Comparison of ENCODE assay signal across 20 cellular contexts in genomic region chr1:45660336-45660735, GRCh38. TPM values are rescaled to one million over a fixed set of nuclear protein-coding genes. Genes with fewer than 3 reads are reported as not detected.
DNase-seq lines count a peak whose midpoint lies in the region; ATAC-seq and TF ChIP-seq lines count a peak whose summit lies in the region.
"Had no signal": no experiment of that assay in that cellular context is flagged by ENCODE, and none has a peak within 500 bp of the region (broad histone marks: within the 10 kb centered on the region; RNA-seq: fewer than 3 reads in every experiment).

No MANE protein-coding gene starts in this region.

- CTCF ChIA-PET in Calu3 (lab: Charles Lee): no interaction called here

- H3K4me3 ChIP-seq in endodermal cell (ENCODE audit: low read length) (no peak overlapping the region), psoas muscle (no peak overlapping the region)
- H3K4me3 ChIP-seq: BLaER1 treated with 17β-estradiol and CSF1 and Interleukin-3, amounts not matched to agents 10 nM and 100 nM; GM12878 had no signal

- H3K27ac ChIP-seq in endodermal cell (ENCODE audit: low read depth, low read length) (no peak overlapping the region), psoas muscle (peak overlapping the region; percentile 70)
- H3K27ac ChIP-seq: BLaER1 treated with 17β-estradiol and CSF1 and Interleukin-3, amounts not matched to agents 10 nM and 100 nM; HL-60 had no signal

- TSS peak; percentile 75 for BruUV-seq in Calu3 (replicated peaks; lab: Mats Ljungman, UMichigan)

- H3K27me3 ChIP-seq in endodermal cell (ENCODE audit: control insufficient read depth, insufficient read depth, low read length, poor library complexity, severe bottlenecking): no peaks in the 10 kb centered on the region
- no peaks in the 10 kb centered on the region for H3K27me3 ChIP-seq in psoas muscle (ENCODE audit: insufficient read depth in 3 of 3, low read length in 2 of 3)
- H3K27me3 ChIP-seq: BLaER1 treated with 17β-estradiol and CSF1 and Interleukin-3, amounts not matched to agents 10 nM and 100 nM had no signal

- intact Hi-C loops in Calu3 (cut with micrococcal nuclease; ENCODE audit: unreplicated experiment): no loop called here
- intact Hi-C loops in psoas muscle (cut with DNase I): no loop called here

- H3K36me3 ChIP-seq in endodermal cell (ENCODE audit: control insufficient read depth, insufficient read depth, low read length) (peaks cover 56% of the 10 kb centered on the region), psoas muscle (ENCODE audit: insufficient read depth in 1 of 2, low read depth in 1 of 2) (peaks cover 7 to 54% of the 10 kb centered on the region in 2 donors)

- no peaks in the 10 kb centered on the region for H3K27me3 Mint-ChIP-seq in activated T-cell treated with anti-CD3 and anti-CD28 coated beads, Interleukin-2, amount 50 U/mL, for 24 hours
- H3K27me3 Mint-ChIP-seq in activated T-cell treated with anti-CD3 and anti-CD28 coated beads, Interleukin-2, amount 50 U/mL, for 4 hours (ENCODE audit: low read depth): no peaks in the 10 kb centered on the region
- H3K27me3 Mint-ChIP-seq in Calu3 (ENCODE audit: unreplicated experiment) (no peaks in the 10 kb centered on the region), endodermal cell (ENCODE audit: insufficient read depth) (no peaks in the 10 kb centered on the region), T-helper 17 cell (no peaks in the 10 kb centered on the region), HFFc6 (ENCODE audit: insufficient read depth) (no peaks in the 10 kb centered on the region)
- H3K27me3 Mint-ChIP-seq: B cell, IgD-negative memory B cell had no signal

- no peak overlapping the region for H3K4me3 Mint-ChIP-seq in activated T-cell treated with anti-CD3 and anti-CD28 coated beads, Interleukin-2, amount 50 U/mL, for 24 hours
- no peak overlapping the region for H3K4me3 Mint-ChIP-seq in activated T-cell treated with anti-CD3 and anti-CD28 coated beads, Interleukin-2, amount 50 U/mL, for 4 hours
- no peak overlapping the region for H3K4me3 Mint-ChIP-seq in Calu3 (ENCODE audit: low read depth, unreplicated experiment)
- no peak overlapping the region for H3K4me3 Mint-ChIP-seq in endodermal cell
- H3K4me3 Mint-ChIP-seq in T-helper 17 cell: no peak overlapping the region
- no peak overlapping the region for H3K4me3 Mint-ChIP-seq in HFFc6
- H3K4me3 Mint-ChIP-seq: B cell; CD8-positive, alpha-beta T cell; H9; IgD-negative memory B cell had no signal

- DNase-seq in activated T-cell treated with anti-CD3 and anti-CD28 coated beads, Interleukin-2, amount 50 U/mL, for 24 hours: no peak
- no peak for DNase-seq in activated T-cell treated with anti-CD3 and anti-CD28 coated beads, Interleukin-2, amount 50 U/mL, for 4 hours
- no peak for DNase-seq in Calu3
- no peak for DNase-seq in endodermal cell
- no peak for DNase-seq in psoas muscle
- no peak for DNase-seq in T-helper 17 cell
- no peak for DNase-seq in NCI-H82 treated with DMSO at 0.1 percent for 48 hours (lab: John Stamatoyannopoulos, UW; ENCODE audit: unreplicated experiment)
- no peak for DNase-seq in HFFc6
- DNase-seq: 8988T; CD8-positive, alpha-beta T cell; DMS 273 treated with DMSO at 0.1 percent for 48 hours; DMS53; DND-41; EL; H9 had no signal

- peaks cover 25% of the 10 kb centered on the region for H3K4me1 Mint-ChIP-seq in activated T-cell treated with anti-CD3 and anti-CD28 coated beads, Interleukin-2, amount 50 U/mL, for 24 hours (ENCODE audit: low read depth)
- peaks cover 11% of the 10 kb centered on the region for H3K4me1 Mint-ChIP-seq in activated T-cell treated with anti-CD3 and anti-CD28 coated beads, Interleukin-2, amount 50 U/mL, for 4 hours (ENCODE audit: low read depth)
- H3K4me1 Mint-ChIP-seq in Calu3 (ENCODE audit: low read depth, unreplicated experiment) (no peaks in the 10 kb centered on the region), endodermal cell (no peaks in the 10 kb centered on the region), T-helper 17 cell (peaks cover 12% of the 10 kb centered on the region), HFFc6 (ENCODE audit: low read depth) (no peaks in the 10 kb centered on the region)

- H3K27ac Mint-ChIP-seq in activated T-cell treated with anti-CD3 and anti-CD28 coated beads, Interleukin-2, amount 50 U/mL, for 24 hours: peak overlapping the region; percentile 55
- H3K27ac Mint-ChIP-seq in Calu3 (ENCODE audit: unreplicated experiment): no peak overlapping the region
- peak overlapping the region; percentile 21 for H3K27ac Mint-ChIP-seq in endodermal cell
- no peak overlapping the region for H3K27ac Mint-ChIP-seq in T-helper 17 cell
- no peak overlapping the region; the same call in 1 of the 2 replicates for H3K27ac Mint-ChIP-seq in HFFc6
- H3K27ac Mint-ChIP-seq: B cell had no signal

- peaks cover 69% of the 10 kb centered on the region for H3K36me3 Mint-ChIP-seq in activated T-cell treated with anti-CD3 and anti-CD28 coated beads, Interleukin-2, amount 50 U/mL, for 24 hours (ENCODE audit: low read depth)
- H3K36me3 Mint-ChIP-seq in activated T-cell treated with anti-CD3 and anti-CD28 coated beads, Interleukin-2, amount 50 U/mL, for 4 hours (ENCODE audit: insufficient read depth): peaks cover 33% of the 10 kb centered on the region
- H3K36me3 Mint-ChIP-seq in Calu3 (ENCODE audit: insufficient read depth, unreplicated experiment): peaks cover 22% of the 10 kb centered on the region
- H3K36me3 Mint-ChIP-seq in endodermal cell (ENCODE audit: low read depth): peaks cover 65% of the 10 kb centered on the region
- peaks cover 2% of the 10 kb centered on the region for H3K36me3 Mint-ChIP-seq in T-helper 17 cell (ENCODE audit: low read depth)
- H3K36me3 Mint-ChIP-seq in HFFc6 (ENCODE audit: low read depth): peaks cover 25% of the 10 kb centered on the region

- no peaks in the 10 kb centered on the region for H3K4me1 ChIP-seq in endodermal cell (ENCODE audit: control insufficient read depth, insufficient read depth, low read length)
- peaks cover 16% of the 10 kb centered on the region for H3K4me1 ChIP-seq in psoas muscle
- H3K4me1 ChIP-seq: BLaER1 treated with 17β-estradiol and CSF1 and Interleukin-3, amounts not matched to agents 10 nM and 100 nM had no signal

- no peak overlapping the region for H3K9ac ChIP-seq in endodermal cell (ENCODE audit: extremely low read depth, low read length, poor library complexity, severe bottlenecking)
- H3K9ac ChIP-seq: BLaER1 treated with 17β-estradiol and CSF1 and Interleukin-3, amounts not matched to agents 10 nM and 100 nM had no signal

- TF ChIP-seq CTCF in Calu3 (IDR thresholded peaks at IDR 0.05; ENCODE audit: unreplicated experiment): no peak
- no peak for TF ChIP-seq CTCF in endodermal cell (conservative IDR thresholded peaks at IDR 0.05)
- TF ChIP-seq CTCF in psoas muscle (IDR thresholded peaks at IDR 0.05): no peak
- TF ChIP-seq CTCF in HFFc6 (IDR thresholded peaks at IDR 0.05): no peak

- no peaks in the 10 kb centered on the region for H3K9me3 Mint-ChIP-seq in activated T-cell treated with anti-CD3 and anti-CD28 coated beads, Interleukin-2, amount 50 U/mL, for 24 hours
- no peaks in the 10 kb centered on the region for H3K9me3 Mint-ChIP-seq in activated T-cell treated with anti-CD3 and anti-CD28 coated beads, Interleukin-2, amount 50 U/mL, for 4 hours
- no peaks in the 10 kb centered on the region for H3K9me3 Mint-ChIP-seq in Calu3 (ENCODE audit: low read depth, unreplicated experiment)
- no peaks in the 10 kb centered on the region for H3K9me3 Mint-ChIP-seq in endodermal cell
- H3K9me3 Mint-ChIP-seq in HFFc6: no peaks in the 10 kb centered on the region
- H3K9me3 Mint-ChIP-seq: CD8-positive, alpha-beta T cell; IgD-negative memory B cell had no signal

- H3K9me3 ChIP-seq in endodermal cell (ENCODE audit: control insufficient read depth, low read length) (no peaks in the 10 kb centered on the region), psoas muscle (no peaks in the 10 kb centered on the region), T-helper 17 cell (ENCODE audit: control insufficient read depth, low read length, poor library complexity, severe bottlenecking) (no peaks in the 10 kb centered on the region)
- H3K9me3 ChIP-seq: BLaER1 treated with 17β-estradiol and CSF1 and Interleukin-3, amounts not matched to agents 10 nM and 100 nM had no signal

- ATAC-seq in activated T-cell treated with anti-CD3 and anti-CD28 coated beads, Interleukin-2, amount 50 U/mL, for 4 hours: no peak
- ATAC-seq in psoas muscle: peak; percentile 77 to 93 (median 84)
- no peak for ATAC-seq in T-helper 17 cell
- ATAC-seq: CD8-positive, alpha-beta T cell; GM12878 had no signal

- WGBS in endodermal cell (ENCODE audit: insufficient coverage in 1 of 2, insufficient read length in 1 of 2), 2 experiments: 94% methylated on average over 2 of the region's 2 CpGs; no CpG with 5 or more reads in 1 of the 2 experiments
- WGBS in psoas muscle, 3 donors: 19 to 49% (median 28%) methylated on average over 2 of the region's 2 CpGs

RNA-seq across cellular contexts. Expression of gene GPBP1L1, which starts 26.0 kb away (rescaled TPM):
- 10 to 100 TPM; 76.0 to 95.6 (median 93.2) TPM for total RNA-seq in activated T-cell treated with anti-CD3 and anti-CD28 coated beads, Interleukin-2, amount 50 U/mL, for 4 hours
- total RNA-seq in Calu3 (2022) (117 and 127 TPM in 2 replicates), endodermal cell (100 to 1,000 TPM; 117 to 124 TPM), psoas muscle (10 to 100 TPM; 52.2 to 71.0 (median 64.1) TPM), T-helper 17 cell (100 to 1,000 TPM; 124 to 152 TPM)
- polyA plus RNA-seq in endodermal cell (2013, experiment 1 of 2): 79.0 TPM
- polyA plus RNA-seq in endodermal cell (2013, experiment 2 of 2): 76.2 TPM
- 10 to 100 TPM; 25.8 to 74.4 (median 39.4) TPM for polyA plus RNA-seq in psoas muscle
- total RNA-seq in HFFc6 (2021; fragmentation: NEBNext Ultra II Directional; extraction: Animal tissue kit (Norgen Biotek cat#: 25700)): 10 to 100 TPM; 66.5 to 76.7 (median 68.1) TPM

RNA-seq across cellular contexts. Expression of gene TMEM69, which starts 27.6 kb away (rescaled TPM):
- 10 to 100 TPM; 38.1 to 42.9 (median 40.6) TPM for total RNA-seq in activated T-cell treated with anti-CD3 and anti-CD28 coated beads, Interleukin-2, amount 50 U/mL, for 4 hours
- total RNA-seq in Calu3 (2022) (29.3 and 31.7 TPM in 2 replicates), endodermal cell (10 to 100 TPM; 25.1 to 28.1 TPM), psoas muscle (10 to 100 TPM; 15.3 to 21.9 (median 19.5) TPM), T-helper 17 cell (10 to 100 TPM; 11.9 to 13.2 TPM)
- 60.2 TPM for polyA plus RNA-seq in endodermal cell (2013, experiment 1 of 2)
- 53.6 TPM for polyA plus RNA-seq in endodermal cell (2013, experiment 2 of 2)
- polyA plus RNA-seq in psoas muscle: 10 to 100 TPM; 16.6 to 50.8 (median 26.9) TPM
- total RNA-seq in HFFc6 (2021; fragmentation: NEBNext Ultra II Directional; extraction: Animal tissue kit (Norgen Biotek cat#: 25700)): 10 to 100 TPM; 18.5 to 27.5 (median 22.1) TPM

RNA-seq across cellular contexts. Expression of gene CCDC17, which starts 36.5 kb away (rescaled TPM):
- total RNA-seq in activated T-cell treated with anti-CD3 and anti-CD28 coated beads, Interleukin-2, amount 50 U/mL, for 4 hours: 1 to 10 TPM; 1.1 to 2.3 (median 1.6) TPM
- total RNA-seq in Calu3 (2022) (4.7 and 8.3 TPM in 2 replicates), endodermal cell (1 to 10 TPM; 2.5 to 5.1 TPM), psoas muscle (1 to 10 TPM; 1.2 to 1.7 (median 1.3) TPM), T-helper 17 cell (1 to 10 TPM; 5.1 to 5.7 TPM)
- polyA plus RNA-seq in endodermal cell (2013, experiment 1 of 2): 1.2 TPM
- 1.2 TPM for polyA plus RNA-seq in endodermal cell (2013, experiment 2 of 2)
- polyA plus RNA-seq in psoas muscle: 1 to 10 TPM in 2 of 3 donors, under 1 TPM in 1; 0.69 to 2.1 (median 1.1) TPM
- under 1 TPM; 0.24 to 0.79 (median 0.31) TPM for total RNA-seq in HFFc6 (2021; fragmentation: NEBNext Ultra II Directional; extraction: Animal tissue kit (Norgen Biotek cat#: 25700))

Comparison
In these comparisons a context has a peak if more than half of its experiments do, and no peak if none do; other contexts are left out.
1. H3K27ac Mint-ChIP-seq: peak in activated T-cell treated with anti-CD3 and anti-CD28 coated beads, Interleukin-2, amount 50 U/mL, for 24 hours (single experiment) and endodermal cell (single experiment); none in Calu3 (single experiment), T-helper 17 cell (single experiment) and HFFc6 (single experiment).
2. ATAC-seq: peak in psoas muscle (4 of 4); none in activated T-cell treated with anti-CD3 and anti-CD28 coated beads, Interleukin-2, amount 50 U/mL, for 4 hours (0 of 2) and T-helper 17 cell (single experiment).